ENCODE assay signal across 16 cellular contexts in genomic region chr14:69620981-69621380, GRCh38. TPM values are rescaled to one million over a fixed set of nuclear protein-coding genes. Genes with fewer than 3 reads are reported as not detected.
A peak's percentile ranks its signal among the peaks of the same experiment; 100 is the strongest.
DNase-seq lines count a peak whose midpoint lies in the region; ATAC-seq and TF ChIP-seq lines count a peak whose summit lies in the region.
"Had no signal": no experiment of that assay in that cellular context is flagged by ENCODE, and none has a peak within 500 bp of the region (broad histone marks: within the 10 kb centered on the region; RNA-seq: fewer than 3 reads in every experiment).

No MANE protein-coding gene starts in this region.

- H3K4me2 ChIP-seq in Loucy (ENCODE audit: low read depth, low read length, poor library complexity, severe bottlenecking) (peak overlapping the region; percentile 95), osteoblast (ENCODE audit: insufficient read depth, low read length) (no peak overlapping the region), PC-9 (no peak overlapping the region)

- peak overlapping the region; percentile 55 for H3K9ac ChIP-seq in Loucy (ENCODE audit: low read depth, low read length, poor library complexity, severe bottlenecking)

- BruUV-seq in PC-9 (replicated peaks; lab: Mats Ljungman, UMichigan): no TSS peak

- ATAC-seq in activated CD8-positive, alpha-beta T cell treated with anti-CD3 and anti-CD28 coated beads for 36 hours: no peak
- no peak for ATAC-seq in activated CD8-positive, alpha-beta T cell treated with anti-CD3 and anti-CD28 coated beads, Interleukin-2, amount 10 ng/mL, durations not matched to agents 7 days and 5 days
- ATAC-seq: left lobe of liver had no signal

- peak overlapping the region; percentile 92 for H3K27ac Mint-ChIP-seq in activated CD8-positive, alpha-beta T cell treated with anti-CD3 and anti-CD28 coated beads for 36 hours
- H3K27ac Mint-ChIP-seq in activated CD8-positive, alpha-beta T cell treated with anti-CD3 and anti-CD28 coated beads, Interleukin-2, amount 10 ng/mL, durations not matched to agents 7 days and 5 days: no peak overlapping the region
- H3K27ac Mint-ChIP-seq in dendritic cell treated with granulocyte-macrophage colony-stimulating factor and Interleukin-4, amounts not matched to agents 40 ng/mL and 50 ng/mL, for 4 days: peak overlapping the region; percentile 56
- no peak overlapping the region for H3K27ac Mint-ChIP-seq in progenitor cell of endocrine pancreas
- H3K27ac Mint-ChIP-seq: HFFc6 had no signal

- H3K4me3 ChIP-seq in Loucy (ENCODE audit: low read length, poor library complexity, severe bottlenecking): peak overlapping the region; percentile 6
- no peak overlapping the region for H3K4me3 ChIP-seq in osteoblast (ENCODE audit: insufficient read depth, low read length)
- no peak overlapping the region for H3K4me3 ChIP-seq in PC-9
- H3K4me3 ChIP-seq: right atrium auricular region had no signal

- peaks cover 40% of the 10 kb centered on the region for H3K36me3 Mint-ChIP-seq in activated CD8-positive, alpha-beta T cell treated with anti-CD3 and anti-CD28 coated beads for 36 hours (ENCODE audit: low read depth)
- H3K36me3 Mint-ChIP-seq in activated CD8-positive, alpha-beta T cell treated with anti-CD3 and anti-CD28 coated beads, Interleukin-2, amount 10 ng/mL, durations not matched to agents 7 days and 5 days (ENCODE audit: low read depth): peaks cover 51% of the 10 kb centered on the region
- peaks cover 24% of the 10 kb centered on the region for H3K36me3 Mint-ChIP-seq in dendritic cell treated with granulocyte-macrophage colony-stimulating factor and Interleukin-4, amounts not matched to agents 40 ng/mL and 50 ng/mL, for 4 days (ENCODE audit: low read depth)
- no peaks in the 10 kb centered on the region for H3K36me3 Mint-ChIP-seq in progenitor cell of endocrine pancreas (ENCODE audit: insufficient read depth)

- H3K27ac ChIP-seq in osteoblast (ENCODE audit: low read depth, low read length): peak overlapping the region; percentile 36
- no peak overlapping the region for H3K27ac ChIP-seq in PC-9
- H3K27ac ChIP-seq: right atrium auricular region had no signal

- peaks cover 93% of the 10 kb centered on the region for H3K79me2 ChIP-seq in Loucy (ENCODE audit: insufficient read depth, low read length)
- H3K79me2 ChIP-seq in osteoblast (ENCODE audit: insufficient read depth, low read length): peaks cover 95% of the 10 kb centered on the region
- H3K79me2 ChIP-seq in PC-9 (ENCODE audit: low read depth): 0 out of 2 replicates have a peak, but pooled peaks cover 3% of the 10 kb centered on the region

- H2AFZ ChIP-seq in Loucy (ENCODE audit: low read length) (no peak overlapping the region), osteoblast (ENCODE audit: low read length) (no peak overlapping the region), PC-9 (no peak overlapping the region)

- CTCF ChIA-PET in activated CD8-positive, alpha-beta T cell treated with anti-CD3 and anti-CD28 coated beads for 36 hours (lab: Charles Lee): interaction anchor here (0.7 to 1.4 kb wide), 4 partner anchors 8 to 87 kb away, joined by 3 read pairs; no protein-coding TSS in a partner anchor
- CTCF ChIA-PET in activated CD8-positive, alpha-beta T cell treated with anti-CD3 and anti-CD28 coated beads, Interleukin-2, amount 10 ng/mL, durations not matched to agents 7 days and 5 days (lab: Charles Lee): interaction anchor here (1.1 to 1.3 kb wide), 2 partner anchors 16 to 50 kb away, joined by 3 to 6 read pairs; no protein-coding TSS in a partner anchor
- CTCF ChIA-PET in PC-9 (lab: Charles Lee): no interaction called here

- H4K20me1 ChIP-seq in Loucy (ENCODE audit: insufficient read depth, low read length, poor library complexity, severe bottlenecking) (peaks cover 6% of the 10 kb centered on the region), osteoblast (ENCODE audit: insufficient read depth, low read length) (peaks cover 53% of the 10 kb centered on the region), PC-9 (ENCODE audit: insufficient read depth) (no peaks in the 10 kb centered on the region)

- H3K4me1 Mint-ChIP-seq in activated CD8-positive, alpha-beta T cell treated with anti-CD3 and anti-CD28 coated beads for 36 hours (ENCODE audit: low read depth): peaks cover 91% of the 10 kb centered on the region
- H3K4me1 Mint-ChIP-seq in activated CD8-positive, alpha-beta T cell treated with anti-CD3 and anti-CD28 coated beads, Interleukin-2, amount 10 ng/mL, durations not matched to agents 7 days and 5 days (ENCODE audit: low read depth): peaks cover 95% of the 10 kb centered on the region
- H3K4me1 Mint-ChIP-seq in dendritic cell treated with granulocyte-macrophage colony-stimulating factor and Interleukin-4, amounts not matched to agents 40 ng/mL and 50 ng/mL, for 4 days (ENCODE audit: low read depth): peaks cover 82% of the 10 kb centered on the region
- H3K4me1 Mint-ChIP-seq in progenitor cell of endocrine pancreas (ENCODE audit: low read depth): peaks cover 34% of the 10 kb centered on the region

- intact Hi-C loops in activated CD8-positive, alpha-beta T cell treated with anti-CD3 and anti-CD28 coated beads for 36 hours (cut with micrococcal nuclease): loop anchor here (2.0 kb wide), 1 partner anchor 16 kb away; no protein-coding TSS in a partner anchor
- intact Hi-C loops in dendritic cell treated with granulocyte-macrophage colony-stimulating factor and Interleukin-4, amounts not matched to agents 40 ng/mL and 50 ng/mL, for 4 days (cut with micrococcal nuclease): no loop called here
- intact Hi-C loops in PC-9 (cut with micrococcal nuclease; ENCODE audit: unreplicated experiment): no loop called here

- no peak overlapping the region for H3K4me3 Mint-ChIP-seq in activated CD8-positive, alpha-beta T cell treated with anti-CD3 and anti-CD28 coated beads for 36 hours
- H3K4me3 Mint-ChIP-seq in activated CD8-positive, alpha-beta T cell treated with anti-CD3 and anti-CD28 coated beads, Interleukin-2, amount 10 ng/mL, durations not matched to agents 7 days and 5 days: no peak overlapping the region
- no peak overlapping the region for H3K4me3 Mint-ChIP-seq in dendritic cell treated with granulocyte-macrophage colony-stimulating factor and Interleukin-4, amounts not matched to agents 40 ng/mL and 50 ng/mL, for 4 days
- H3K4me3 Mint-ChIP-seq in progenitor cell of endocrine pancreas (ENCODE audit: low read depth): no peak overlapping the region
- H3K4me3 Mint-ChIP-seq: HFFc6 had no signal

- H3K9me2 ChIP-seq in Loucy (replicated peaks; ENCODE audit: low read depth, low read length) (no peaks in the 10 kb centered on the region), PC-9 (ENCODE audit: insufficient read depth) (no peaks in the 10 kb centered on the region)

- no peak for DNase-seq in activated CD8-positive, alpha-beta T cell treated with anti-CD3 and anti-CD28 coated beads for 36 hours
- DNase-seq in activated CD8-positive, alpha-beta T cell treated with anti-CD3 and anti-CD28 coated beads, Interleukin-2, amount 10 ng/mL, durations not matched to agents 7 days and 5 days: no peak
- no peak for DNase-seq in osteoblast (ENCODE audit: insufficient read length, low spot score, missing footprints)
- no peak for DNase-seq in progenitor cell of endocrine pancreas (ENCODE audit: low spot score, unreplicated experiment)
- DNase-seq in PC-9: no peak
- DNase-seq in NCI-H748 treated with DMSO at 0.1 percent for 48 hours (lab: John Stamatoyannopoulos, UW): no peak
- DNase-seq: COR-L47, GDM1, HFFc6, NCI-H187, NCI-H510A had no signal

- POLR2A ChIA-PET in activated CD8-positive, alpha-beta T cell treated with anti-CD3 and anti-CD28 coated beads for 36 hours (lab: Charles Lee): interaction anchor here (1.2 to 1.4 kb wide), 2 partner anchors 9 to 60 kb away, joined by 3 read pairs; no protein-coding TSS in a partner anchor
- POLR2A ChIA-PET in activated CD8-positive, alpha-beta T cell treated with anti-CD3 and anti-CD28 coated beads, Interleukin-2, amount 10 ng/mL, durations not matched to agents 7 days and 5 days (lab: Charles Lee): interaction anchor here (0.6 to 0.7 kb wide), 3 partner anchors 8 to 146 kb away, joined by 3 read pairs; partner anchors contain the start of gene SRSF5
- POLR2A ChIA-PET in PC-9 (lab: Charles Lee; ENCODE audit: unreplicated experiment): interaction anchor here (0.6 kb wide), 1 partner anchor 10 kb away, joined by 3 read pairs; no protein-coding TSS in a partner anchor

- H3K27me3 ChIP-seq in Loucy (ENCODE audit: insufficient read depth, low read length, poor library complexity, severe bottlenecking): no peaks in the 10 kb centered on the region
- H3K27me3 ChIP-seq in osteoblast (ENCODE audit: insufficient read depth, low read length): no peaks in the 10 kb centered on the region
- no peaks in the 10 kb centered on the region for H3K27me3 ChIP-seq in PC-9 (ENCODE audit: insufficient read depth, low read depth)
- H3K27me3 ChIP-seq: right atrium auricular region had no signal

- TF ChIP-seq CTCF in activated CD8-positive, alpha-beta T cell treated with anti-CD3 and anti-CD28 coated beads for 36 hours (IDR thresholded peaks at IDR 0.05): no peak
- no peak for TF ChIP-seq CTCF in Loucy (conservative IDR thresholded peaks at IDR 0.05; ENCODE audit: low read length)
- no peak for TF ChIP-seq CTCF in osteoblast (IDR thresholded peaks at IDR 0.05; ENCODE audit: extremely low read depth, low read depth, low read length)
- TF ChIP-seq CTCF in progenitor cell of endocrine pancreas (IDR thresholded peaks at IDR 0.05; ENCODE audit: unreplicated experiment): no peak
- no peak for TF ChIP-seq CTCF in PC-9 (conservative IDR thresholded peaks at IDR 0.05)

- H3K4me1 ChIP-seq in Loucy (ENCODE audit: insufficient read depth, low read length, poor library complexity, severe bottlenecking) (peaks cover 91% of the 10 kb centered on the region), osteoblast (ENCODE audit: insufficient read depth, low read length) (peaks cover 46% of the 10 kb centered on the region), PC-9 (replicated peaks; ENCODE audit: insufficient read depth) (no peaks in the 10 kb centered on the region)

- H3K27me3 Mint-ChIP-seq in activated CD8-positive, alpha-beta T cell treated with anti-CD3 and anti-CD28 coated beads for 36 hours: no peaks in the 10 kb centered on the region
- H3K27me3 Mint-ChIP-seq in activated CD8-positive, alpha-beta T cell treated with anti-CD3 and anti-CD28 coated beads, Interleukin-2, amount 10 ng/mL, durations not matched to agents 7 days and 5 days (ENCODE audit: low read depth): no peaks in the 10 kb centered on the region
- H3K27me3 Mint-ChIP-seq in dendritic cell treated with granulocyte-macrophage colony-stimulating factor and Interleukin-4, amounts not matched to agents 40 ng/mL and 50 ng/mL, for 4 days: no peaks in the 10 kb centered on the region
- no peaks in the 10 kb centered on the region for H3K27me3 Mint-ChIP-seq in progenitor cell of endocrine pancreas

- H3F3A ChIP-seq in Loucy (ENCODE audit: low read depth) (peaks cover 12% of the 10 kb centered on the region), PC-9 (ENCODE audit: insufficient read depth, low read depth) (peaks cover 6% of the 10 kb centered on the region; the same call in 1 of the 2 replicates)

- no peaks in the 10 kb centered on the region for H3K9me3 ChIP-seq in Loucy (ENCODE audit: insufficient read depth, low read depth, low read length)
- H3K9me3 ChIP-seq in osteoblast (ENCODE audit: low read depth, low read length): no peaks in the 10 kb centered on the region
- H3K9me3 ChIP-seq in PC-9 (ENCODE audit: insufficient read depth, low read depth): no peaks in the 10 kb centered on the region
- H3K9me3 ChIP-seq: right atrium auricular region had no signal

- H3K36me3 ChIP-seq in Loucy (ENCODE audit: insufficient read depth, low read length) (no peaks in the 10 kb centered on the region), osteoblast (ENCODE audit: insufficient read depth, low read length) (no peaks in the 10 kb centered on the region), PC-9 (ENCODE audit: low read depth) (no peaks in the 10 kb centered on the region)
- H3K36me3 ChIP-seq: right atrium auricular region had no signal

- no peaks in the 10 kb centered on the region for H3K9me3 Mint-ChIP-seq in activated CD8-positive, alpha-beta T cell treated with anti-CD3 and anti-CD28 coated beads for 36 hours
- H3K9me3 Mint-ChIP-seq in activated CD8-positive, alpha-beta T cell treated with anti-CD3 and anti-CD28 coated beads, Interleukin-2, amount 10 ng/mL, durations not matched to agents 7 days and 5 days (ENCODE audit: insufficient read depth): no peaks in the 10 kb centered on the region
- no peaks in the 10 kb centered on the region for H3K9me3 Mint-ChIP-seq in dendritic cell treated with granulocyte-macrophage colony-stimulating factor and Interleukin-4, amounts not matched to agents 40 ng/mL and 50 ng/mL, for 4 days
- H3K9me3 Mint-ChIP-seq in progenitor cell of endocrine pancreas (ENCODE audit: low read depth): no peaks in the 10 kb centered on the region
- H3K9me3 Mint-ChIP-seq: HFFc6 had no signal

RNA-seq across cellular contexts. Expression of gene SUSD6, which starts 9.6 kb away (rescaled TPM):
- 10 to 100 TPM; 35.7 to 36.2 TPM for total RNA-seq in activated CD8-positive, alpha-beta T cell treated with anti-CD3 and anti-CD28 coated beads for 36 hours
- 10 to 100 TPM; 40.0 to 43.1 TPM for total RNA-seq in activated CD8-positive, alpha-beta T cell treated with anti-CD3 and anti-CD28 coated beads, Interleukin-2, amount 10 ng/mL, durations not matched to agents 7 days and 5 days
- total RNA-seq in osteoblast: 17.1 and 17.7 TPM in 2 replicates
- total RNA-seq in progenitor cell of endocrine pancreas: 21.0 and 22.3 TPM in 2 replicates
- 24.1 and 43.3 TPM in 2 replicates for total RNA-seq in PC-9 (2021)

RNA-seq across cellular contexts. Expression of gene CCDC177, which starts 46.3 kb away (rescaled TPM):
- not detected for total RNA-seq in activated CD8-positive, alpha-beta T cell treated with anti-CD3 and anti-CD28 coated beads for 36 hours
- total RNA-seq in activated CD8-positive, alpha-beta T cell treated with anti-CD3 and anti-CD28 coated beads, Interleukin-2, amount 10 ng/mL, durations not matched to agents 7 days and 5 days: not detected
- total RNA-seq in osteoblast: not detected in 2 replicates
- 0.22 and 0.24 TPM in 2 replicates for total RNA-seq in progenitor cell of endocrine pancreas
- total RNA-seq in PC-9 (2021): not detected in 2 replicates
- total RNA-seq: HFFc6, myocyte, right atrium auricular region had no signal

Comparison
In these comparisons a context has a peak if more than half of its experiments do, and no peak if none do; other contexts are left out.
1. H3K27ac Mint-ChIP-seq: peak in activated CD8-positive, alpha-beta T cell treated with anti-CD3 and anti-CD28 coated beads for 36 hours (single experiment) and dendritic cell treated with granulocyte-macrophage colony-stimulating factor and Interleukin-4, amounts not matched to agents 40 ng/mL and 50 ng/mL, for 4 days (single experiment); none in activated CD8-positive, alpha-beta T cell treated with anti-CD3 and anti-CD28 coated beads, Interleukin-2, amount 10 ng/mL, durations not matched to agents 7 days and 5 days (single experiment) and progenitor cell of endocrine pancreas (single experiment).